1 cellular context compared by ENCODE assay signal in genomic region chr1:150549496-150550221, GRCh38.
TF ChIP-seq lines count a peak whose summit lies in the region.

No MANE protein-coding gene starts in this region.

TF ChIP-seq in GM12878, 131 proteins besides CTCF, POLR2A, EP300 and RAD21:
- no peak for TF ChIP-seq E4F1 (IDR thresholded peaks at IDR 0.05; ENCODE audit: borderline replicate concordance, partially characterized antibody)
- no peak for TF ChIP-seq USF1 (IDR thresholded peaks at IDR 0.05; ENCODE audit: borderline replicate concordance, extremely low read length, insufficient read depth, low read depth, low read length)
- no peak for TF ChIP-seq PRDM15 (CRISPR knock-in tag; IDR thresholded peaks at IDR 0.05)
